In the genomic region with DNA sequence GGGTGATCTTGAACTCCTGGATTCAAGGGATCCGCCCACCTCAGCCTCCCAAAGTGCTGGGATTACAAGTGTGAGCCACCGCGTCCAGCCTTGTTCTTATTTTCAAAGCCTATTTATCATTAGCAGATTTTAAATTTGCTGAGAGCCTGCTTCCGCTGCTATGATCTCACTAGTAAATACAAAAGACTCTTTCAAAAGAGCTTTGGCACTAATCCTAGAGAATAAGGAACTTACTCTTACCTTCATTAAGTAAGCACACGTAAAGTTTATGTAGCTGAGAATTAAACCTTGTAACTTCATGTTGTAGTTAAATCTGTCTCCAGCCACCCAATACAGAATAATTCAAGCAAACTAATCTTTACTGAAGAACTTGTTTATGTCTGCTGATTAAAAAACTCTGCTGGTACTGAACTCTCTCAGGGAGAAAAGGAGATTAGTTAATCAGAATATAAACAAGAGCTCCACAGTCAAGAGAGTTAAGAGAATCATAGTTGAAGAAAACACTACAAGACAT, we compare ENCODE assay signal across 17 cellular contexts.
DNase-seq lines count a peak whose midpoint lies in the region; ATAC-seq, FAIRE-seq and TF ChIP-seq lines count a peak whose summit lies in the region.
"Had no signal": no experiment of that assay in that cellular context is flagged by ENCODE, and none has a peak within 500 bp of the region (broad histone marks: within the 10 kb centered on the region; RNA-seq: fewer than 3 reads in every experiment).

No MANE protein-coding gene starts in this region.

- H3K4me3 ChIP-seq in body of pancreas, result no peak overlapping the region
- H3K4me3 ChIP-seq in cardiac muscle cell, result no peak overlapping the region
- H3K4me3 ChIP-seq in pancreas, result no peak overlapping the region
- H3K4me3 ChIP-seq: gastrocnemius medialis had no signal

- TF ChIP-seq CTCF in Calu3 (IDR thresholded peaks at IDR 0.05; ENCODE audit: unreplicated experiment) (no peak), body of pancreas (IDR thresholded peaks at IDR 0.05) (no peak), cardiac muscle cell (IDR thresholded peaks at IDR 0.05; ENCODE audit: low read depth, low read length) (no peak), pancreas (IDR thresholded peaks at IDR 0.05) (no peak)

- no peak overlapping the region for H3K4me3 Mint-ChIP-seq in Calu3 (ENCODE audit: low read depth, unreplicated experiment)
- H3K4me3 Mint-ChIP-seq: activated naive CD4-positive, alpha-beta T cell treated with anti-CD3 and anti-CD28 coated beads, Interleukin-2, amount 10 ng/mL, durations not matched to agents 7 days and 5 days had no signal

- H3K4me1 ChIP-seq in body of pancreas (peaks cover 19% of the 10 kb centered on the region), cardiac muscle cell (ENCODE audit: low read depth) (no peaks in the 10 kb centered on the region), pancreas (peaks cover 0 to 9% (median 4%) of the 10 kb centered on the region in 3 donors)
- H3K4me1 ChIP-seq: gastrocnemius medialis had no signal

- 18 to 24% methylated on average over 5 of the region's 5 CpGs for WGBS in body of pancreas, 2 donors
- WGBS in pancreas, 2 donors, result 18 to 22% methylated on average over 5 of the region's 5 CpGs

- CTCF ChIA-PET in Calu3 (lab: Charles Lee), result interaction anchor here (0.5 to 0.9 kb wide), 3 partner anchors 10 to 375 kb away, joined by 3 to 7 read pairs (median 4); no protein-coding TSS in a partner anchor

- ATAC-seq in body of pancreas, result peak; percentile 92
- peak; percentile 83 to 91 (median 88) for ATAC-seq in pancreas
- ATAC-seq: gastrocnemius medialis had no signal

- no peaks in the 10 kb centered on the region for H3K27me3 ChIP-seq in body of pancreas
- H3K27me3 ChIP-seq in cardiac muscle cell, result no peaks in the 10 kb centered on the region
- H3K27me3 ChIP-seq in pancreas, result no peaks in the 10 kb centered on the region
- H3K27me3 ChIP-seq: gastrocnemius medialis had no signal

- no peaks in the 10 kb centered on the region for H3K9me3 Mint-ChIP-seq in Calu3 (ENCODE audit: low read depth, unreplicated experiment)
- H3K9me3 Mint-ChIP-seq: activated naive CD4-positive, alpha-beta T cell treated with anti-CD3 and anti-CD28 coated beads, Interleukin-2, amount 10 ng/mL, durations not matched to agents 7 days and 5 days had no signal

- peaks cover 34% of the 10 kb centered on the region for H3K36me3 Mint-ChIP-seq in Calu3 (ENCODE audit: insufficient read depth, unreplicated experiment)

- H3K36me3 ChIP-seq in body of pancreas (replicated peaks in 1 of 2; ENCODE audit: insufficient read depth in 1 of 2, low read depth in 2 of 2) (no peaks in the 10 kb centered on the region), cardiac muscle cell (peaks cover 17% of the 10 kb centered on the region), pancreas (no peaks in the 10 kb centered on the region)

- FAIRE-seq in pancreas (lab: Jason Lieb, UNC), result no peak
- FAIRE-seq: keratinocyte had no signal

- no TSS peak for BruUV-seq in Calu3 (replicated peaks; lab: Mats Ljungman, UMichigan)

- H3K27me3 Mint-ChIP-seq in Calu3 (ENCODE audit: unreplicated experiment), result no peaks in the 10 kb centered on the region
- H3K27me3 Mint-ChIP-seq: activated naive CD4-positive, alpha-beta T cell treated with anti-CD3 and anti-CD28 coated beads, Interleukin-2, amount 10 ng/mL, durations not matched to agents 7 days and 5 days had no signal

- peak overlapping the region; percentile 79 for H3K27ac Mint-ChIP-seq in Calu3 (ENCODE audit: unreplicated experiment)
- H3K27ac Mint-ChIP-seq: activated naive CD4-positive, alpha-beta T cell treated with anti-CD3 and anti-CD28 coated beads, Interleukin-2, amount 10 ng/mL, durations not matched to agents 7 days and 5 days had no signal

- intact Hi-C loops in Calu3 (cut with micrococcal nuclease; ENCODE audit: unreplicated experiment), result no loop called here
- intact Hi-C loops in body of pancreas (cut with DNase I), result no loop called here
- intact Hi-C loops in pancreas (cut with DNase I), result no loop called here

- DNase-seq in Calu3 (peak; percentile 30), body of pancreas (peak; percentile 32 to 55 (median 46)), cardiac muscle cell (ENCODE audit: low read depth in 1 of 2, low spot score in 1 of 2) (peak in 1 of 2 donors; percentile 73), pancreas (peak in 2 of 6 donors; percentile 9 to 26), NCI-H1694 (lab: John Stamatoyannopoulos, UW) (no peak), NCI-H345 (lab: John Stamatoyannopoulos, UW) (no peak), occipital lobe (lab: John Stamatoyannopoulos, UW) (no peak)
- no peak for DNase-seq in stimulated activated naive CD4-positive, alpha-beta T cell treated with Interleukin-2 at 50 U/mL for 16 hours (lab: John Stamatoyannopoulos, UW)
- DNase-seq: activated naive CD4-positive, alpha-beta T cell treated with anti-CD3 and anti-CD28 coated beads, Interleukin-2, amount 10 ng/mL, durations not matched to agents 7 days and 5 days; cortex of kidney; DMS153; gastrocnemius medialis; NCI-H1417; NCI-H774; SIG-M5; trophoblast cell had no signal

- peak overlapping the region; percentile 19 to 85 (median 81) for H3K27ac ChIP-seq in body of pancreas
- H3K27ac ChIP-seq in cardiac muscle cell, result peak overlapping the region; percentile 17
- H3K27ac ChIP-seq in pancreas, result peak overlapping the region; percentile 43 to 88 (median 60)
- H3K27ac ChIP-seq: gastrocnemius medialis had no signal

- no peak for TF ChIP-seq POLR2A in body of pancreas (IDR thresholded peaks at IDR 0.05)

- H3K9me3 ChIP-seq in body of pancreas (no peaks in the 10 kb centered on the region), cardiac muscle cell (ENCODE audit: low read depth) (no peaks in the 10 kb centered on the region), pancreas (no peaks in the 10 kb centered on the region)
- H3K9me3 ChIP-seq: gastrocnemius medialis had no signal

- peaks cover 11% of the 10 kb centered on the region for H3K4me1 Mint-ChIP-seq in Calu3 (ENCODE audit: low read depth, unreplicated experiment)
- H3K4me1 Mint-ChIP-seq: activated naive CD4-positive, alpha-beta T cell treated with anti-CD3 and anti-CD28 coated beads, Interleukin-2, amount 10 ng/mL, durations not matched to agents 7 days and 5 days had no signal

Comparison
In these comparisons a context has a peak if more than half of its experiments do, and no peak if none do; other contexts are left out.
1. DNase-seq: peak in Calu3 (single experiment) and body of pancreas (4 of 4); none in stimulated activated naive CD4-positive, alpha-beta T cell treated with Interleukin-2 at 50 U/mL for 16 hours (single experiment), NCI-H1694 (single experiment), NCI-H345 (single experiment) and occipital lobe (single experiment).
2. H3K27ac ChIP-seq: peak in every context shown above with its lines; median percentile 81 in body of pancreas; 60 in pancreas; 17 in cardiac muscle cell.